Comparison of ENCODE assay signal across 19 cellular contexts in the genomic region with DNA sequence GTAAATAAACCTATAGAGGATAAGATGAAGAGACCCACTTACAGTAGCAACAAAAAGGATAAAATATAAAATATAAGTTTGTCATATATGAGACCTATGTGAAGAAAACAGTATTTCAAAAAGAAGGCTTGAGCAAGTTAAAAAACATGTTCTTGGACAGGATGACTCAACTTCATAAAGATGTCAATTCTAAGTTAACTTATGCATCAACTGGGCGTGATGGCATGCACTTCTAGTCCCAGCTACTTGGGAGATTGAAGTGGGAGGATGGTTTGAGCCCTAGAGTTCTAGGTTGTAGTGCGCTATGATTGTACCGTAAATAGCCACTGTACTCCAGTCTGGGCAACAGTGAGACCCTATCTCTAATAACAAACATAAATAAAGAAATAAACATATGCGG. TPM values are rescaled to one million over a fixed set of nuclear protein-coding genes. Genes with fewer than 3 reads are reported as not detected.
A peak's percentile ranks its signal among the peaks of the same experiment; 100 is the strongest.
DNase-seq lines count a peak whose midpoint lies in the region; ATAC-seq and TF ChIP-seq lines count a peak whose summit lies in the region.
"Had no signal": no experiment of that assay in that cellular context is flagged by ENCODE, and none has a peak within 500 bp of the region (broad histone marks: within the 10 kb centered on the region; RNA-seq: fewer than 3 reads in every experiment).

No MANE protein-coding gene starts in this region.

- no peaks in the 10 kb centered on the region for H3K27me3 Mint-ChIP-seq in MCF 10A (ENCODE audit: insufficient read depth, unreplicated experiment)

- no peak overlapping the region for H3K4me3 ChIP-seq in mammary epithelial cell (replicated peaks in 1 of 3; ENCODE audit: insufficient read depth in 1 of 3, low read depth in 2 of 3, low read length in 3 of 3)
- H3K4me3 ChIP-seq: BLaER1, GM12878, MG63, SJCRH30 had no signal

- POLR2A ChIA-PET in MCF 10A (lab: Yijun Ruan, JAX): no interaction called here

- DNase-seq in mammary epithelial cell (peak; percentile 8), MCF 10A (ENCODE audit: unreplicated experiment) (no peak), amniotic epithelial cell (ENCODE audit: low read depth) (peak; percentile 30), iris pigment epithelial cell (ENCODE audit: low read depth) (peak; percentile 23), NOMO-1 treated with dmso at 0.1 percent for 144 hours (lab: John Stamatoyannopoulos, UW; ENCODE audit: unreplicated experiment) (no peak), NCI-H1048 (lab: John Stamatoyannopoulos, UW) (no peak)
- DNase-seq: CD8-positive, alpha-beta T cell; KG1; MG63; NCI-H1105; NCI-H187 treated with DMSO at 0.1 percent for 48 hours; NCI-H69; SJCRH30 had no signal

- TF ChIP-seq CTCF in mammary epithelial cell (conservative IDR thresholded peaks at IDR 0.05 in 1 of 2, IDR thresholded peaks at IDR 0.05 in 1 of 2; ENCODE audit: extremely low read depth in 1 of 2, insufficient read depth in 1 of 2, low read depth in 1 of 2, low read length in 2 of 2) (no peak), MCF 10A (IDR thresholded peaks at IDR 0.05; ENCODE audit: unreplicated experiment) (no peak)

- peaks cover 4% of the 10 kb centered on the region for H3K4me1 ChIP-seq in mammary epithelial cell (ENCODE audit: insufficient read depth, low read length)
- H3K4me1 ChIP-seq: BLaER1, SJCRH30 had no signal

- H3K4me2 ChIP-seq in mammary epithelial cell (ENCODE audit: insufficient read depth, low read depth, low read length): no peak overlapping the region
- H3K4me2 ChIP-seq: BLaER1 had no signal

- H3K27ac Mint-ChIP-seq in MCF 10A (ENCODE audit: low read depth, unreplicated experiment): no peak overlapping the region
- H3K27ac Mint-ChIP-seq: CD8-positive, alpha-beta T cell had no signal

- no peaks in the 10 kb centered on the region for H3K9me3 Mint-ChIP-seq in MCF 10A (ENCODE audit: unreplicated experiment)
- H3K9me3 Mint-ChIP-seq: CD8-positive, alpha-beta T cell had no signal

- intact Hi-C loops in mammary epithelial cell (cut with micrococcal nuclease): no loop called here
- intact Hi-C loops in MCF 10A (cut with micrococcal nuclease): no loop called here

- dilution Hi-C loops in mammary epithelial cell (cut with HindIII; ENCODE audit: low sequenced_read_pairs): no loop called here

- no peak overlapping the region for H2AFZ ChIP-seq in mammary epithelial cell (ENCODE audit: low read depth, low read length)

- H3K36me3 Mint-ChIP-seq in MCF 10A (ENCODE audit: insufficient read depth, unreplicated experiment): peaks cover 55% of the 10 kb centered on the region

- no peaks in the 10 kb centered on the region for H3K27me3 ChIP-seq in mammary epithelial cell (ENCODE audit: insufficient read depth, low read length)
- H3K27me3 ChIP-seq: BLaER1, MG63, SJCRH30 had no signal

- no peak overlapping the region for H3K9ac ChIP-seq in mammary epithelial cell (ENCODE audit: insufficient read depth, low read length)
- H3K9ac ChIP-seq: BLaER1 had no signal

- CTCF ChIA-PET in mammary epithelial cell (lab: Charles Lee; ENCODE audit: low non-redundant PET) (no interaction called here), MCF 10A (lab: Yijun Ruan, JAX) (no interaction called here)

- H4K20me1 ChIP-seq in mammary epithelial cell (ENCODE audit: insufficient read depth, low read length): no peaks in the 10 kb centered on the region
- H4K20me1 ChIP-seq: BLaER1 had no signal

- in situ Hi-C loops in mammary epithelial cell (cut with MboI; ENCODE audit: low sequenced_read_pairs in 2 of 2): no loop called here

- H3K4me3 Mint-ChIP-seq in MCF 10A (ENCODE audit: unreplicated experiment): no peak overlapping the region
- H3K4me3 Mint-ChIP-seq: CD8-positive, alpha-beta T cell had no signal

- 95% methylated on average over 4 of the region's 4 CpGs for WGBS in mammary epithelial cell (ENCODE audit: low coverage, missing lambda C conversion rate)

- no peaks in the 10 kb centered on the region for H3K9me3 ChIP-seq in mammary epithelial cell (replicated peaks; ENCODE audit: insufficient read depth, low read length)
- H3K9me3 ChIP-seq: BLaER1, MG63, SJCRH30 had no signal

- H3K4me1 Mint-ChIP-seq in MCF 10A (ENCODE audit: insufficient read depth, unreplicated experiment): no peaks in the 10 kb centered on the region

- ATAC-seq in HG03280 (IDR thresholded peaks at IDR 0.05; ENCODE audit: unreplicated experiment) (no peak), GM18873 (IDR thresholded peaks at IDR 0.05; ENCODE audit: low FRiP score, unreplicated experiment) (no peak)
- ATAC-seq: CD8-positive, alpha-beta T cell; GM12878 had no signal

- H3K27ac ChIP-seq in mammary epithelial cell (ENCODE audit: insufficient read depth, low read depth, low read length): no peak overlapping the region
- H3K27ac ChIP-seq: 22Rv1, BLaER1, RWPE1, SJCRH30 had no signal

- BruUV-seq in mammary epithelial cell (replicated peaks; lab: Mats Ljungman, UMichigan) (no TSS peak), MCF 10A (replicated peaks; lab: Mats Ljungman, UMichigan) (no TSS peak)

- H3K36me3 ChIP-seq in mammary epithelial cell (ENCODE audit: insufficient read depth, low read length): peaks cover 20% of the 10 kb centered on the region
- H3K36me3 ChIP-seq: SJCRH30 had no signal

- H3K79me2 ChIP-seq in mammary epithelial cell (ENCODE audit: insufficient read depth, low read length): peaks cover 2% of the 10 kb centered on the region

RNA-seq across cellular contexts. Expression of a gene that starts 59.7 kb away (rescaled TPM):
- total RNA-seq in mammary epithelial cell: 100 to 1,000 TPM; 264 to 276 TPM
- 76.2 TPM for polyA plus RNA-seq in mammary epithelial cell
- 177 TPM for polyA minus RNA-seq in mammary epithelial cell
- 286 and 304 TPM in 2 replicates for total RNA-seq in MCF 10A (2022)

Comparison
In these comparisons a context has a peak if more than half of its experiments do, and no peak if none do; other contexts are left out.
1. DNase-seq: peak in mammary epithelial cell (single experiment), amniotic epithelial cell (single experiment) and iris pigment epithelial cell (single experiment); none in MCF 10A (single experiment), NOMO-1 treated with dmso at 0.1 percent for 144 hours (single experiment) and NCI-H1048 (single experiment).